In genomic region chr11:121295246-121296007, GRCh38 we compare ENCODE assay signal across 1 cellular context.
TF ChIP-seq lines count a peak whose summit lies in the region.

No MANE protein-coding gene starts in this region.

TF ChIP-seq in H1, 55 proteins besides CTCF, POLR2A, EP300 and RAD21:
- TF ChIP-seq POLR2AphosphoS5 (IDR thresholded peaks at IDR 0.05; ENCODE audit: low read depth, low read length): no peak
- TF ChIP-seq CBX5 (IDR thresholded peaks at IDR 0.05; ENCODE audit: low read depth, low read length): no peak
- no peak for TF ChIP-seq HDAC6 (IDR thresholded peaks at IDR 0.05; ENCODE audit: low read depth, low read length)
- no peak for TF ChIP-seq CBX8 (IDR thresholded peaks at IDR 0.05; ENCODE audit: borderline replicate concordance, low read depth, low read length)
- no peak for TF ChIP-seq YY1 (IDR thresholded peaks at IDR 0.05; ENCODE audit: low read depth, low read length)
- no peak for TF ChIP-seq SIRT6 (IDR thresholded peaks at IDR 0.05; ENCODE audit: low read length)
- no peak for TF ChIP-seq USF2 (IDR thresholded peaks at IDR 0.05; ENCODE audit: low read length)
- no peak for TF ChIP-seq TAF7 (optimal IDR thresholded peaks at IDR 0.05; ENCODE audit: borderline replicate concordance, low read depth, low read length)
- no peak for TF ChIP-seq GTF2F1 (IDR thresholded peaks at IDR 0.05; ENCODE audit: borderline replicate concordance, low read depth, low read length)
- no peak for TF ChIP-seq RXRA (IDR thresholded peaks at IDR 0.05; ENCODE audit: insufficient read depth, low read depth, low read length)
- no peak for TF ChIP-seq ATF3 (IDR thresholded peaks at IDR 0.05; ENCODE audit: insufficient read depth, low read depth, low read length)
- no peak for TF ChIP-seq CTBP2 (IDR thresholded peaks at IDR 0.05; ENCODE audit: borderline replicate concordance, insufficient read depth, insufficient read length, low read length)
- no peak for TF ChIP-seq SP1 (IDR thresholded peaks at IDR 0.05; ENCODE audit: low read depth, low read length)
- TF ChIP-seq SP4 (IDR thresholded peaks at IDR 0.05; ENCODE audit: low read length): no peak
- TF ChIP-seq BCL11A (IDR thresholded peaks at IDR 0.05; ENCODE audit: low read depth in 2 of 2, low read length in 2 of 2): no peak
- TF ChIP-seq ZNF274 (IDR thresholded peaks at IDR 0.05; ENCODE audit: borderline replicate concordance, extremely low read depth, low read length): no peak
- TF ChIP-seq SAP30 (IDR thresholded peaks at IDR 0.05; ENCODE audit: insufficient read depth, insufficient replicate concordance, low read length): no peak
- no peak for TF ChIP-seq FOSL1 (IDR thresholded peaks at IDR 0.05; ENCODE audit: insufficient read depth, low read depth, low read length)
- TF ChIP-seq NANOG (IDR thresholded peaks at IDR 0.05; ENCODE audit: insufficient read depth, low read depth, low read length, poor library complexity, severe bottlenecking): no peak
